Comparison of ENCODE assay signal across 2 cellular contexts in the genomic region with DNA sequence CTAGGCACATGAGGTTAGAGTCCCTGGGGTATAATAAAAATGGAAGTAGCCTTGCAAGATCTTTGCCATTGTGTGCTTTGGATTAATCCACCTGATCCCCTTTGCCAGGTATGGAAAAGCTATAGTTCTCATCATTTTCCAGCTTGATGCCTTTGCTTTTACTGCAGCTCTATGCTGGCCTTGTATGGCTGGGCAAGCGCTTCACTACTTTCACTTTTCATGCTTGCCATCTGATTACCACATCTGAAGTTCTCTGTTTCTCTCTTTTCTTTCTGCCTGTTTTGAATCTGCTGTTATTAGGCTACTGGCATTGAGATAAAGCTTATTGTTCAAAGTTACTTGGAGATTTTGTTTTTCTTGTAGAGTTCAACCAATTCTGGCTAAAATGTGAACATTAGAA.
TF ChIP-seq lines count a peak whose summit lies in the region.

No MANE protein-coding gene starts in this region.

TF ChIP-seq in liver, 16 proteins besides CTCF, POLR2A, EP300 and RAD21 (continued from another document):
- TF ChIP-seq, protein P1, sequence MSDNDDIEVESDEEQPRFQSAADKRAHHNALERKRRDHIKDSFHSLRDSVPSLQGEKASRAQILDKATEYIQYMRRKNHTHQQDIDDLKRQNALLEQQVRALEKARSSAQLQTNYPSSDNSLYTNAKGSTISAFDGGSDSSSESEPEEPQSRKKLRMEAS (IDR thresholded peaks at IDR 0.05): no peak
- TF ChIP-seq NR2F2 (IDR thresholded peaks at IDR 0.05): no peak
- no peak for TF ChIP-seq HNF4A (conservative IDR thresholded peaks at IDR 0.05)
- TF ChIP-seq FOXA2 (IDR thresholded peaks at IDR 0.05): no peak
- TF ChIP-seq YY1 (IDR thresholded peaks at IDR 0.05): peak; percentile 52

TF ChIP-seq in HepG2, 621 proteins besides CTCF, POLR2A, EP300 and RAD21:
- TF ChIP-seq, protein P2, sequence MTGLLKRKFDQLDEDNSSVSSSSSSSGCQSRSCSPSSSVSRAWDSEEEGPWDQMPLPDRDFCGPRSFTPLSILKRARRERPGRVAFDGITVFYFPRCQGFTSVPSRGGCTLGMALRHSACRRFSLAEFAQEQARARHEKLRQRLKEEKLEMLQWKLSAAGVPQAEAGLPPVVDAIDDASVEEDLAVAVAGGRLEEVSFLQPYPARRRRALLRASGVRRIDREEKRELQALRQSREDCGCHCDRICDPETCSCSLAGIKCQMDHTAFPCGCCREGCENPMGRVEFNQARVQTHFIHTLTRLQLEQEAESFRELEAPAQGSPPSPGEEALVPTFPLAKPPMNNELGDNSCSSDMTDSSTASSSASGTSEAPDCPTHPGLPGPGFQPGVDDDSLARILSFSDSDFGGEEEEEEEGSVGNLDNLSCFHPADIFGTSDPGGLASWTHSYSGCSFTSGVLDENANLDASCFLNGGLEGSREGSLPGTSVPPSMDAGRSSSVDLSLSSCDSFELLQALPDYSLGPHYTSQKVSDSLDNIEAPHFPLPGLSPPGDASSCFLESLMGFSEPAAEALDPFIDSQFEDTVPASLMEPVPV (CRISPR knock-in tag; IDR thresholded peaks at IDR 0.05): no peak
- no peak for TF ChIP-seq ZNF776 (CRISPR knock-in tag; IDR thresholded peaks at IDR 0.05)
- no peak for TF ChIP-seq ZNF546 (CRISPR knock-in tag; conservative IDR thresholded peaks at IDR 0.05)
- TF ChIP-seq RXRA (CRISPR knock-in tag; IDR thresholded peaks at IDR 0.05): no peak
- TF ChIP-seq, protein P3, sequence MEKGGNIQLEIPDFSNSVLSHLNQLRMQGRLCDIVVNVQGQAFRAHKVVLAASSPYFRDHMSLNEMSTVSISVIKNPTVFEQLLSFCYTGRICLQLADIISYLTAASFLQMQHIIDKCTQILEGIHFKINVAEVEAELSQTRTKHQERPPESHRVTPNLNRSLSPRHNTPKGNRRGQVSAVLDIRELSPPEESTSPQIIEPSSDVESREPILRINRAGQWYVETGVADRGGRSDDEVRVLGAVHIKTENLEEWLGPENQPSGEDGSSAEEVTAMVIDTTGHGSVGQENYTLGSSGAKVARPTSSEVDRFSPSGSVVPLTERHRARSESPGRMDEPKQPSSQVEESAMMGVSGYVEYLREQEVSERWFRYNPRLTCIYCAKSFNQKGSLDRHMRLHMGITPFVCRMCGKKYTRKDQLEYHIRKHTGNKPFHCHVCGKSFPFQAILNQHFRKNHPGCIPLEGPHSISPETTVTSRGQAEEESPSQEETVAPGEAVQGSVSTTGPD (CRISPR knock-in tag; IDR thresholded peaks at IDR 0.05): no peak
- no peak for TF ChIP-seq KLF9 (CRISPR knock-in tag; IDR thresholded peaks at IDR 0.05; ENCODE audit: low read depth)
- TF ChIP-seq ZNF232 (CRISPR knock-in tag; IDR thresholded peaks at IDR 0.05; ENCODE audit: borderline replicate concordance): no peak
- no peak for TF ChIP-seq NKX3-1 (CRISPR knock-in tag; IDR thresholded peaks at IDR 0.05)
